33 cellular contexts compared by ENCODE assay signal in genomic region chr10:116747325-116747724, GRCh38. TPM values are rescaled to one million over a fixed set of nuclear protein-coding genes. Genes with fewer than 3 reads are reported as not detected.
"Had no signal": no experiment of that assay in that cellular context is flagged by ENCODE, and none has a peak within 500 bp of the region (broad histone marks: within the 10 kb centered on the region; RNA-seq: fewer than 3 reads in every experiment).

No MANE protein-coding gene starts in this region.

- H3K36me3 ChIP-seq: brain microvascular endothelial cell, Peyer's patch, WERI-Rb-1 had no signal

- H3K27ac ChIP-seq: brain microvascular endothelial cell, Peyer's patch, WERI-Rb-1 had no signal

- H3K9me3 ChIP-seq: Peyer's patch had no signal

- H3K9me3 Mint-ChIP-seq: activated CD8-positive, alpha-beta T cell treated with anti-CD3 and anti-CD28 coated beads for 36 hours; activated naive CD8-positive, alpha-beta T cell treated with anti-CD3 and anti-CD28 coated beads for 36 hours had no signal

- H3K4me1 Mint-ChIP-seq: activated naive CD8-positive, alpha-beta T cell treated with anti-CD3 and anti-CD28 coated beads for 36 hours had no signal

- DNase-seq: activated CD4-positive, alpha-beta T cell treated with anti-CD3 and anti-CD28 coated beads for 1 hour; activated CD4-positive, alpha-beta T cell treated with anti-CD3 and anti-CD28 coated beads for 48 hours; activated CD4-positive, alpha-beta T cell treated with anti-CD3 and anti-CD28 coated beads, Interleukin-2, amount 50 U/mL, for 4 hours; activated CD4-positive, CD25-positive, alpha-beta regulatory T cell; activated CD8-positive, alpha-beta T cell treated with anti-CD3 and anti-CD28 coated beads for 36 hours; activated effector memory CD4-positive, alpha-beta T cell treated with anti-CD3 and anti-CD28 coated beads, Interleukin-2, amount 50 U/mL, for 16 hours; activated naive CD4-positive, alpha-beta T cell; activated naive CD4-positive, alpha-beta T cell treated with anti-CD3 and anti-CD28 coated beads, Interleukin-2, amount 50 U/mL, for 16 hours; activated naive CD8-positive, alpha-beta T cell treated with anti-CD3 and anti-CD28 coated beads for 36 hours; activated T-cell treated with anti-CD3 and anti-CD28 coated beads, Interleukin-2, amount 50 U/mL, for 1 hour; activated T-cell treated with anti-CD3 and anti-CD28 coated beads, Interleukin-2, amount 50 U/mL, for 72 hours; amniotic stem cell; aorta; central memory CD4-positive, alpha-beta T cell; NCI-H1048; NCI-H1105 treated with DMSO at 0.1 percent for 48 hours; NCI-H1436 treated with DMSO at 0.1 percent for 48 hours; NCI-H1694 treated with DMSO at 0.1 percent for 48 hours; NCI-H2029; NCI-H345; NCI-H524 treated with DMSO at 0.1 percent for 48 hours; NK-92 treated with Interleukin-12 subunit alpha and Interleukin-12 subunit beta, amount 100 ng/mL, for 24 hours; Right ventricle myocardium superior; RPMI8226; SW 1271; T-helper 1 cell; T-helper 2 cell; T-helper 9 cell; WERI-Rb-1 had no signal

- H3K36me3 Mint-ChIP-seq: activated naive CD8-positive, alpha-beta T cell treated with anti-CD3 and anti-CD28 coated beads for 36 hours had no signal

- H3K27me3 ChIP-seq: brain microvascular endothelial cell, Peyer's patch had no signal

- H3K27ac Mint-ChIP-seq: activated CD8-positive, alpha-beta T cell treated with anti-CD3 and anti-CD28 coated beads for 36 hours; activated naive CD8-positive, alpha-beta T cell treated with anti-CD3 and anti-CD28 coated beads for 36 hours; activated T-cell treated with anti-CD3 and anti-CD28 coated beads, Interleukin-2, amount 50 U/mL, for 72 hours; activated T-helper 17 cell treated with anti-CD3 and anti-CD28 coated beads, Interleukin-2, amount 50 U/mL, for 72 hours had no signal

- H3K4me3 Mint-ChIP-seq: activated CD8-positive, alpha-beta T cell treated with anti-CD3 and anti-CD28 coated beads for 36 hours; activated naive CD8-positive, alpha-beta T cell treated with anti-CD3 and anti-CD28 coated beads for 36 hours; activated T-cell treated with anti-CD3 and anti-CD28 coated beads, Interleukin-2, amount 50 U/mL, for 72 hours; activated T-helper 17 cell treated with anti-CD3 and anti-CD28 coated beads, Interleukin-2, amount 50 U/mL, for 72 hours had no signal

- ATAC-seq: activated CD8-positive, alpha-beta T cell treated with anti-CD3 and anti-CD28 coated beads for 36 hours; activated T-cell treated with anti-CD3 and anti-CD28 coated beads, Interleukin-2, amount 50 U/mL, for 72 hours; activated T-helper 17 cell treated with anti-CD3 and anti-CD28 coated beads, Interleukin-2, amount 50 U/mL, for 72 hours had no signal

- H3K4me3 ChIP-seq: Peyer's patch had no signal

RNA-seq across cellular contexts. Expression of gene HSPA12A, which starts 5.0 kb away (rescaled TPM):
- total RNA-seq: activated CD8-positive, alpha-beta memory T cell treated with anti-CD3 and anti-CD28 coated beads for 36 hours had no signal
